1 cellular context compared by ENCODE assay signal in genomic region chr17:82244413-82245140, GRCh38.
TF ChIP-seq lines count a peak whose summit lies in the region.

No MANE protein-coding gene starts in this region.

TF ChIP-seq in endothelial cell of umbilical vein, 7 proteins besides CTCF, POLR2A, EP300 and RAD21 (continued from another document):
- TF ChIP-seq GATA2 (IDR thresholded peaks at IDR 0.05; ENCODE audit: insufficient read depth, insufficient read length, low read depth, low read length), result no peak
- TF ChIP-seq POLR2AphosphoS5 (IDR thresholded peaks at IDR 0.05; ENCODE audit: insufficient read depth, low read depth, low read length), result no peak
- TF ChIP-seq MAX (IDR thresholded peaks at IDR 0.05; ENCODE audit: insufficient read depth, insufficient read length), result no peak
- TF ChIP-seq JUN (IDR thresholded peaks at IDR 0.05; ENCODE audit: borderline replicate concordance, insufficient read depth, insufficient read length, low read depth), result no peak
